26 cellular contexts compared by ENCODE assay signal in the genomic region with DNA sequence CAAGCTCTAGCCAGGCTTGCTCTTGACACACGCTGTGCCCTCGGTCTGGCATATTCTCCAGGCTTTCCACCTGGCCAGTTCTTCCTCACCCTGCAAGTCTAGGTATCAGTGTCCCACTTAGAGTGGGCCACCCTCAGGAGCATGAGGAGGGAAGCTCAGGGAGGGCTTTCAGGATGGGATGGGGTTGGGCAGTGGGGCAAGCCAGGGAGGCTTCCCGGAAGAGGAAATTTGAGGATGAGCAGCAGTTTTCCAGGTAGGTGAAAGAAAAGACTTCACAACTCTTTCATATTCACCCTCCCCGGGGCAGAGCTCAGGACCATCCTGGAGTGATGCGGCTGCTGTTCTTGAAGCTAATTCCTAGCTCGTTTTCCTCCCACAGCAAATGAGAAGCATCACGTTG. TPM values are rescaled to one million over a fixed set of nuclear protein-coding genes. Genes with fewer than 3 reads are reported as not detected.
"Had no signal": no experiment of that assay in that cellular context is flagged by ENCODE, and none has a peak within 500 bp of the region (broad histone marks: within the 10 kb centered on the region; RNA-seq: fewer than 3 reads in every experiment).

No MANE protein-coding gene starts in this region.

- H3K36me3 ChIP-seq: gastroesophageal sphincter, suprapubic skin, transverse colon, WERI-Rb-1 had no signal

- H3K36me3 Mint-ChIP-seq: activated naive CD8-positive, alpha-beta T cell had no signal

- H3K4me3 ChIP-seq: gastroesophageal sphincter, hepatocyte, suprapubic skin, transverse colon had no signal

- H3K4me1 Mint-ChIP-seq: naive B cell had no signal

- H3K4me2 ChIP-seq: hepatocyte had no signal

- H3K27ac Mint-ChIP-seq: activated CD8-positive, alpha-beta memory T cell treated with anti-CD3 and anti-CD28 coated beads, Interleukin-2, amount 10 ng/mL, durations not matched to agents 7 days and 5 days; activated CD8-positive, alpha-beta T cell treated with anti-CD3 and anti-CD28 coated beads, Interleukin-2, amount 10 ng/mL, durations not matched to agents 7 days and 5 days; activated naive CD8-positive, alpha-beta T cell; activated T-helper 2 cell treated with anti-CD3 and anti-CD28 coated beads, Interferon-gamma antibody, Interleukin-2, Interleukin-4, amounts not matched to agents 10 μg/mL and 5 μg/mL and 100 μg/mL, durations not matched to agents 14 hours and 24 hours and 36 hours; immature natural killer cell; T-helper 17 cell had no signal

- H3K9me3 ChIP-seq: suprapubic skin, transverse colon had no signal

- DNase-seq: activated CD4-positive, alpha-beta T cell treated with anti-CD3 and anti-CD28 coated beads for 1 hour; activated CD8-positive, alpha-beta memory T cell treated with anti-CD3 and anti-CD28 coated beads, Interleukin-2, amount 10 ng/mL, durations not matched to agents 7 days and 5 days; activated CD8-positive, alpha-beta T cell treated with anti-CD3 and anti-CD28 coated beads, Interleukin-2, amount 10 ng/mL, durations not matched to agents 7 days and 5 days; activated T-cell treated with anti-CD3 and anti-CD28 coated beads, Interleukin-2, amount 50 U/mL, for 48 hours; anterior cingulate cortex; effector memory CD4-positive, alpha-beta T cell; immature natural killer cell; kidney; left colon; mammary epithelial cell; naive B cell; posterior cingulate gyrus; right cardiac atrium; stimulated activated CD4-positive, alpha-beta T cell treated with anti-CD3 and anti-CD28 coated beads, Interleukin-15, amount 100 ng/mL, for 24 hours; stimulated activated CD4-positive, alpha-beta T cell treated with anti-CD3 and anti-CD28 coated beads, Interleukin-2, amount 100 ng/mL, for 24 hours; stimulated activated naive CD4-positive, alpha-beta T cell; T-helper 17 cell; T1000; transverse colon had no signal

- H3K27ac ChIP-seq: gastroesophageal sphincter, hepatocyte, suprapubic skin, transverse colon, WERI-Rb-1 had no signal

- H3K27me3 Mint-ChIP-seq: activated CD8-positive, alpha-beta memory T cell treated with anti-CD3 and anti-CD28 coated beads, Interleukin-2, amount 10 ng/mL, durations not matched to agents 7 days and 5 days had no signal

- ATAC-seq: activated CD8-positive, alpha-beta memory T cell treated with anti-CD3 and anti-CD28 coated beads, Interleukin-2, amount 10 ng/mL, durations not matched to agents 7 days and 5 days; activated CD8-positive, alpha-beta T cell treated with anti-CD3 and anti-CD28 coated beads, Interleukin-2, amount 10 ng/mL, durations not matched to agents 7 days and 5 days; gastroesophageal sphincter; right cardiac atrium; T-helper 17 cell had no signal

- H3K4me1 ChIP-seq: gastroesophageal sphincter, suprapubic skin had no signal

- H2AFZ ChIP-seq: hepatocyte had no signal

- H3K4me3 Mint-ChIP-seq: activated CD8-positive, alpha-beta memory T cell treated with anti-CD3 and anti-CD28 coated beads, Interleukin-2, amount 10 ng/mL, durations not matched to agents 7 days and 5 days; activated CD8-positive, alpha-beta T cell treated with anti-CD3 and anti-CD28 coated beads, Interleukin-2, amount 10 ng/mL, durations not matched to agents 7 days and 5 days; activated naive CD8-positive, alpha-beta T cell; immature natural killer cell; naive B cell; neural crest cell; T-helper 17 cell had no signal

- H3K27me3 ChIP-seq: gastroesophageal sphincter, hepatocyte, suprapubic skin, transverse colon had no signal

- H3K79me2 ChIP-seq: hepatocyte had no signal

RNA-seq across cellular contexts. Expression of a gene that starts 14.5 kb away (rescaled TPM):
- total RNA-seq: activated CD8-positive, alpha-beta memory T cell treated with anti-CD3 and anti-CD28 coated beads, Interleukin-2, amount 10 ng/mL, durations not matched to agents 7 days and 5 days had no signal
